ENCODE assay signal across 8 cellular contexts in genomic region chr3:140294058-140294457, GRCh38.
"Had no signal": no experiment of that assay in that cellular context is flagged by ENCODE, and none has a peak within 500 bp of the region (broad histone marks: within the 10 kb centered on the region; RNA-seq: fewer than 3 reads in every experiment).

No MANE protein-coding gene starts in this region.

- DNase-seq: H7, HFFc6, IMR-90 had no signal

- H3K4me1 ChIP-seq: HAP-1 had no signal

- H3K9me3 ChIP-seq: HAP-1 had no signal

- H2AFZ ChIP-seq: GM23338 had no signal

- FAIRE-seq: HTR-8/SVneo, K562 had no signal

- H3K4me3 ChIP-seq: GM23338, HAP-1, K562 had no signal

- H3K4me2 ChIP-seq: GM23338 had no signal

- ATAC-seq: GM23338, HCT116, K562 had no signal

- H3K36me3 ChIP-seq: HAP-1 had no signal
